1 cellular context compared by ENCODE assay signal in genomic region chr6:32177788-32178546, GRCh38.
TF ChIP-seq lines count a peak whose summit lies in the region.

RNF5 (plus strand) TSS chr6:32178405; CDS start chr6:32178512, 107 bp downstream.

TF ChIP-seq in GM12878, 131 proteins besides CTCF, POLR2A, EP300 and RAD21 (continued from another document):
- TF ChIP-seq, protein P1, sequence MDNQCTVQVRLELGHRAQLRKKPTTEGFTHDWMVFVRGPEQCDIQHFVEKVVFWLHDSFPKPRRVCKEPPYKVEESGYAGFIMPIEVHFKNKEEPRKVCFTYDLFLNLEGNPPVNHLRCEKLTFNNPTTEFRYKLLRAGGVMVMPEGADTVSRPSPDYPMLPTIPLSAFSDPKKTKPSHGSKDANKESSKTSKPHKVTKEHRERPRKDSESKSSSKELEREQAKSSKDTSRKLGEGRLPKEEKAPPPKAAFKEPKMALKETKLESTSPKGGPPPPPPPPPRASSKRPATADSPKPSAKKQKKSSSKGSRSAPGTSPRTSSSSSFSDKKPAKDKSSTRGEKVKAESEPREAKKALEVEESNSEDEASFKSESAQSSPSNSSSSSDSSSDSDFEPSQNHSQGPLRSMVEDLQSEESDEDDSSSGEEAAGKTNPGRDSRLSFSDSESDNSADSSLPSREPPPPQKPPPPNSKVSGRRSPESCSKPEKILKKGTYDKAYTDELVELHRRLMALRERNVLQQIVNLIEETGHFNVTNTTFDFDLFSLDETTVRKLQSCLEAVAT (IDR thresholded peaks at IDR 0.05) = no peak
- TF ChIP-seq CHD2 (IDR thresholded peaks at IDR 0.05; ENCODE audit: borderline replicate concordance, low read depth, low read length) (peak; percentile 96), YY1 (IDR thresholded peaks at IDR 0.05; ENCODE audit: low read depth, low read length) (peak; percentile 61; the same call in 1 of the 2 replicates), RUNX3 (IDR thresholded peaks at IDR 0.05; ENCODE audit: low read length) (peak; percentile 65; the same call in 1 of the 2 replicates), E4F1 (IDR thresholded peaks at IDR 0.05; ENCODE audit: borderline replicate concordance, partially characterized antibody) (peak; percentile 43), RAD51 (IDR thresholded peaks at IDR 0.05) (no peak), ATF7 (IDR thresholded peaks at IDR 0.05; ENCODE audit: low read depth) (peak; percentile 58), HDAC2 (IDR thresholded peaks at IDR 0.05) (no peak), ESRRA (IDR thresholded peaks at IDR 0.05; ENCODE audit: low read length) (no peak), SIN3A (IDR thresholded peaks at IDR 0.05; ENCODE audit: low read depth, low read length) (peak; percentile 79; the same call in 1 of the 2 replicates), MYB (IDR thresholded peaks at IDR 0.05; ENCODE audit: borderline replicate concordance, low read depth, low read length) (no peak), PAX8 (IDR thresholded peaks at IDR 0.05) (no peak), HDGF (IDR thresholded peaks at IDR 0.05) (peak; percentile 70; the same call in 1 of the 2 replicates), TAF1 (IDR thresholded peaks at IDR 0.05; ENCODE audit: borderline replicate concordance, low read depth, low read length) (peak; percentile 15; the same call in 1 of the 2 replicates), ZBED1 (IDR thresholded peaks at IDR 0.05; ENCODE audit: borderline replicate concordance) (no peak; the same call in 1 of the 2 replicates), KAT2A (conservative IDR thresholded peaks at IDR 0.05; ENCODE audit: control insufficient read depth, low read depth, low read length) (no peak), TCF7 (IDR thresholded peaks at IDR 0.05; ENCODE audit: borderline replicate concordance) (peak; percentile 68; the same call in 1 of the 2 replicates), TCF12 (IDR thresholded peaks at IDR 0.05; ENCODE audit: low read depth, low read length) (no peak), TARDBP (IDR thresholded peaks at IDR 0.05; ENCODE audit: borderline replicate concordance) (no peak), NRF1 (conservative IDR thresholded peaks at IDR 0.05; ENCODE audit: low read depth, low read length) (peak; percentile 74)
